Comparison of ENCODE assay signal across 10 cellular contexts in genomic region chr9:88313364-88314220, GRCh38.
DNase-seq lines count a peak whose midpoint lies in the region; ATAC-seq and TF ChIP-seq lines count a peak whose summit lies in the region.
"Had no signal": no experiment of that assay in that cellular context is flagged by ENCODE, and none has a peak within 500 bp of the region (broad histone marks: within the 10 kb centered on the region; RNA-seq: fewer than 3 reads in every experiment).

No MANE protein-coding gene starts in this region.

- WGBS in thymus, result 89% methylated on average over 15 of the region's 15 CpGs
- WGBS in heart right ventricle, 2 donors, result 74 to 75% methylated on average over 15 of the region's 15 CpGs

- H3K4me1 Mint-ChIP-seq in progenitor cell of endocrine pancreas (ENCODE audit: low read depth), result peaks cover 9% of the 10 kb centered on the region

- H3K4me3 ChIP-seq in thymus (ENCODE audit: low read length) (no peak overlapping the region), heart right ventricle (no peak overlapping the region)
- H3K4me3 ChIP-seq: skin epidermis had no signal

- H3K36me3 ChIP-seq in thymus (ENCODE audit: control insufficient read depth, insufficient read depth) (no peaks in the 10 kb centered on the region), heart right ventricle (no peaks in the 10 kb centered on the region)

- no peaks in the 10 kb centered on the region for H3K9me3 Mint-ChIP-seq in progenitor cell of endocrine pancreas (ENCODE audit: low read depth)
- H3K9me3 Mint-ChIP-seq: brain had no signal

- H3K36me3 Mint-ChIP-seq in progenitor cell of endocrine pancreas (ENCODE audit: insufficient read depth), result no peaks in the 10 kb centered on the region
- H3K36me3 Mint-ChIP-seq: brain had no signal

- no peak overlapping the region for H3K4me3 Mint-ChIP-seq in progenitor cell of endocrine pancreas (ENCODE audit: low read depth)
- H3K4me3 Mint-ChIP-seq: brain had no signal

- peak overlapping the region; percentile 42 for H3K27ac ChIP-seq in thymus (ENCODE audit: low read depth)
- H3K27ac ChIP-seq in heart right ventricle, result no peak overlapping the region
- H3K27ac ChIP-seq: skin epidermis had no signal

- TF ChIP-seq CTCF in progenitor cell of endocrine pancreas (IDR thresholded peaks at IDR 0.05; ENCODE audit: unreplicated experiment) (peak; percentile 26), heart right ventricle (IDR thresholded peaks at IDR 0.05) (no peak)

- intact Hi-C loops in posterior vena cava (cut with DNase I), result no loop called here
- intact Hi-C loops in heart right ventricle (cut with DNase I), result loop anchor here in 1 of 10 donors (5.0 kb wide), 1 partner anchor 69 kb away; no protein-coding TSS in a partner anchor

- peak overlapping the region; percentile 33 for H3K27ac Mint-ChIP-seq in progenitor cell of endocrine pancreas

- H3K27me3 ChIP-seq in thymus (ENCODE audit: control insufficient read depth, insufficient read depth), result no peaks in the 10 kb centered on the region
- no peaks in the 10 kb centered on the region for H3K27me3 ChIP-seq in heart right ventricle

- H3K9me3 ChIP-seq in thymus (ENCODE audit: control insufficient read depth) (no peaks in the 10 kb centered on the region), heart right ventricle (no peaks in the 10 kb centered on the region)

- peak; percentile 80 for DNase-seq in activated effector memory CD4-positive, alpha-beta T cell treated with anti-CD3 and anti-CD28 coated beads, Interleukin-2, amount 50 U/mL, for 16 hours
- DNase-seq in activated effector memory CD4-positive, alpha-beta T cell treated with Interleukin-2 at 50 U/mL for 16 hours, result no peak
- DNase-seq in activated naive CD4-positive, alpha-beta T cell treated with anti-CD3 and anti-CD28 coated beads, Interleukin-2, amount 50 U/mL, for 16 hours, result peak; percentile 72
- DNase-seq in progenitor cell of endocrine pancreas (ENCODE audit: low spot score, unreplicated experiment), result no peak
- DNase-seq in KG1 (lab: John Stamatoyannopoulos, UW), result no peak
- DNase-seq in posterior vena cava (ENCODE audit: low spot score), result no peak
- DNase-seq in heart right ventricle, result no peak

- H3K4me1 ChIP-seq in thymus (ENCODE audit: control insufficient read depth, insufficient read depth, low read length) (no peaks in the 10 kb centered on the region), heart right ventricle (peaks cover 0 to 11% (median 0%) of the 10 kb centered on the region in 9 donors)

- H3K27me3 Mint-ChIP-seq in progenitor cell of endocrine pancreas, result no peaks in the 10 kb centered on the region

- ATAC-seq in heart right ventricle, result no peak

Comparison
In these comparisons a context has a peak if more than half of its experiments do, and no peak if none do; other contexts are left out.
1. DNase-seq: peak in activated effector memory CD4-positive, alpha-beta T cell treated with anti-CD3 and anti-CD28 coated beads, Interleukin-2, amount 50 U/mL, for 16 hours (single experiment) and activated naive CD4-positive, alpha-beta T cell treated with anti-CD3 and anti-CD28 coated beads, Interleukin-2, amount 50 U/mL, for 16 hours (single experiment); none in activated effector memory CD4-positive, alpha-beta T cell treated with Interleukin-2 at 50 U/mL for 16 hours (single experiment), progenitor cell of endocrine pancreas (single experiment), KG1 (single experiment), posterior vena cava (single experiment) and heart right ventricle (0 of 2).